In the genomic region with DNA sequence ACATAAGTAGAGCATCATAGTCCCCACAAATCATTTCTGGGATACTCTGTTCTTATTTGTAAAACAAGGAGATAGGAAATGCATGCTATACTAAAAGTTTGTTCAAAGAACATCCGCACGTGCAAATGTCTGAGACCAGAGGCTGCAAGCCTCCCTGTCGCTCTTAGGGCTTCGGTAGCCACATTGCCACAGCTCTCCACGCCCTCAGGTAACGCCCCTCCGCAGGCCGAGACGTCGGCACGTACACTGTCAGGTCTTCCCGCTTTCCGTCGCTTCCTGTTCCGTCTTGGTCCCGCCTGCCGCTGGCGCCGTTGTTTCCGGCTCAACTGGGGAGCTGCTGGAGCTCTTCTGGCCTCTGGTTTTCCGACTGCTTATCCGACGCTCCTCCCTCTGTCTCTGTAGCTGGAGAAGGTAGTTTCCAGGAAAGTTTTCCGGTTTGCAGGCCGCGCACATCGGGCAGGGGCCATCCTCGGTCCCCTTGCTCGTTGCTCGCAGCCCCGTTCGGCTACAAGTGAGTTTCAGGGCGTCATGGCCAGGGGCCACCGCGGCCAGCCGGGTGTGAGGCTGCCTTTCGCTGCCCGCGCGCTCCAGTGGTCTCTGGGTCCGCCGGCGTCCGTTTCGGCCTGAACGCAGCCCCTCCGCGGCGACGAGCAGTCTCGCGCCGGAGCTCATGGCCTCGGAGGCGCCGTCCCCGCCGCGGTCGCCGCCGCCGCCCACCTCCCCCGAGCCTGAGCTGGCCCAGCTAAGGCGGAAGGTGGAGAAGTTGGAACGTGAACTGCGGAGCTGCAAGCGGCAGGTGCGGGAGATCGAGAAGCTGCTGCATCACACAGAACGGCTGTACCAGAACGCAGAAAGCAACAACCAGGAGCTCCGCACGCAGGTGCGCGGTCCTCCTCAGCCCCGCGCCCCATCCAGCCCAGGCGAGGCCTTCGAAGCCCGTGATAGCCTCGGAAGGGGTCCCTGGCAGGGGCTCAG, we compare ENCODE assay signal across 1 cellular context.
TF ChIP-seq lines count a peak whose summit lies in the region.

A gene with protein sequence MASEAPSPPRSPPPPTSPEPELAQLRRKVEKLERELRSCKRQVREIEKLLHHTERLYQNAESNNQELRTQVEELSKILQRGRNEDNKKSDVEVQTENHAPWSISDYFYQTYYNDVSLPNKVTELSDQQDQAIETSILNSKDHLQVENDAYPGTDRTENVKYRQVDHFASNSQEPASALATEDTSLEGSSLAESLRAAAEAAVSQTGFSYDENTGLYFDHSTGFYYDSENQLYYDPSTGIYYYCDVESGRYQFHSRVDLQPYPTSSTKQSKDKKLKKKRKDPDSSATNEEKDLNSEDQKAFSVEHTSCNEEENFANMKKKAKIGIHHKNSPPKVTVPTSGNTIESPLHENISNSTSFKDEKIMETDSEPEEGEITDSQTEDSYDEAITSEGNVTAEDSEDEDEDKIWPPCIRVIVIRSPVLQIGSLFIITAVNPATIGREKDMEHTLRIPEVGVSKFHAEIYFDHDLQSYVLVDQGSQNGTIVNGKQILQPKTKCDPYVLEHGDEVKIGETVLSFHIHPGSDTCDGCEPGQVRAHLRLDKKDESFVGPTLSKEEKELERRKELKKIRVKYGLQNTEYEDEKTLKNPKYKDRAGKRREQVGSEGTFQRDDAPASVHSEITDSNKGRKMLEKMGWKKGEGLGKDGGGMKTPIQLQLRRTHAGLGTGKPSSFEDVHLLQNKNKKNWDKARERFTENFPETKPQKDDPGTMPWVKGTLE (plus strand): TSS at position 308 of the 975 bp plus-strand sequence. CDS start 363 bp downstream, at position 671.

TF ChIP-seq in K562, 482 proteins besides CTCF, POLR2A, EP300 and RAD21 (continued from another document and continues in another):
- no peak for TF ChIP-seq RAD51 (IDR thresholded peaks at IDR 0.05; ENCODE audit: borderline replicate concordance, low read depth)
- TF ChIP-seq PHF8 (IDR thresholded peaks at IDR 0.05; ENCODE audit: borderline replicate concordance, low read length) = peak; percentile 98
- TF ChIP-seq, protein P1, sequence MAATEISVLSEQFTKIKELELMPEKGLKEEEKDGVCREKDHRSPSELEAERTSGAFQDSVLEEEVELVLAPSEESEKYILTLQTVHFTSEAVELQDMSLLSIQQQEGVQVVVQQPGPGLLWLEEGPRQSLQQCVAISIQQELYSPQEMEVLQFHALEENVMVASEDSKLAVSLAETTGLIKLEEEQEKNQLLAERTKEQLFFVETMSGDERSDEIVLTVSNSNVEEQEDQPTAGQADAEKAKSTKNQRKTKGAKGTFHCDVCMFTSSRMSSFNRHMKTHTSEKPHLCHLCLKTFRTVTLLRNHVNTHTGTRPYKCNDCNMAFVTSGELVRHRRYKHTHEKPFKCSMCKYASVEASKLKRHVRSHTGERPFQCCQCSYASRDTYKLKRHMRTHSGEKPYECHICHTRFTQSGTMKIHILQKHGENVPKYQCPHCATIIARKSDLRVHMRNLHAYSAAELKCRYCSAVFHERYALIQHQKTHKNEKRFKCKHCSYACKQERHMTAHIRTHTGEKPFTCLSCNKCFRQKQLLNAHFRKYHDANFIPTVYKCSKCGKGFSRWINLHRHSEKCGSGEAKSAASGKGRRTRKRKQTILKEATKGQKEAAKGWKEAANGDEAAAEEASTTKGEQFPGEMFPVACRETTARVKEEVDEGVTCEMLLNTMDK (IDR thresholded peaks at IDR 0.05; ENCODE audit: borderline replicate concordance, insufficient read depth, low read depth, low read length, poor library complexity, severe bottlenecking) = no peak
- TF ChIP-seq BHLHE40 (IDR thresholded peaks at IDR 0.05; ENCODE audit: low read length) = peak; percentile 89
- TF ChIP-seq, protein P2, sequence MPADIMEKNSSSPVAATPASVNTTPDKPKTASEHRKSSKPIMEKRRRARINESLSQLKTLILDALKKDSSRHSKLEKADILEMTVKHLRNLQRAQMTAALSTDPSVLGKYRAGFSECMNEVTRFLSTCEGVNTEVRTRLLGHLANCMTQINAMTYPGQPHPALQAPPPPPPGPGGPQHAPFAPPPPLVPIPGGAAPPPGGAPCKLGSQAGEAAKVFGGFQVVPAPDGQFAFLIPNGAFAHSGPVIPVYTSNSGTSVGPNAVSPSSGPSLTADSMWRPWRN (IDR thresholded peaks at IDR 0.05; ENCODE audit: low read depth) = no peak
- no peak for TF ChIP-seq RFX7 (CRISPR knock-in tag; IDR thresholded peaks at IDR 0.05)
- no peak for TF ChIP-seq MEF2A (IDR thresholded peaks at IDR 0.05; ENCODE audit: control insufficient read depth, low read depth, low read length)
- peak; percentile 52; the same call in 1 of the 2 replicates for TF ChIP-seq ZNF263 (CRISPR knock-in tag; IDR thresholded peaks at IDR 0.05; ENCODE audit: borderline replicate concordance)
- TF ChIP-seq SMAD1 (IDR thresholded peaks at IDR 0.05; ENCODE audit: low read depth, low read length, partially characterized antibody) = no peak
- no peak for TF ChIP-seq HDAC3 (IDR thresholded peaks at IDR 0.05; ENCODE audit: borderline replicate concordance, partially characterized antibody)
- TF ChIP-seq TARDBP (IDR thresholded peaks at IDR 0.05) = 0 out of 2 replicates have a peak, but pooled peaks have one; percentile 38
- no peak for TF ChIP-seq CBFB (CRISPR knock-in tag; IDR thresholded peaks at IDR 0.05)
- TF ChIP-seq, protein P3, sequence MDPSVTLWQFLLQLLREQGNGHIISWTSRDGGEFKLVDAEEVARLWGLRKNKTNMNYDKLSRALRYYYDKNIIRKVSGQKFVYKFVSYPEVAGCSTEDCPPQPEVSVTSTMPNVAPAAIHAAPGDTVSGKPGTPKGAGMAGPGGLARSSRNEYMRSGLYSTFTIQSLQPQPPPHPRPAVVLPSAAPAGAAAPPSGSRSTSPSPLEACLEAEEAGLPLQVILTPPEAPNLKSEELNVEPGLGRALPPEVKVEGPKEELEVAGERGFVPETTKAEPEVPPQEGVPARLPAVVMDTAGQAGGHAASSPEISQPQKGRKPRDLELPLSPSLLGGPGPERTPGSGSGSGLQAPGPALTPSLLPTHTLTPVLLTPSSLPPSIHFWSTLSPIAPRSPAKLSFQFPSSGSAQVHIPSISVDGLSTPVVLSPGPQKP (CRISPR knock-in tag; IDR thresholded peaks at IDR 0.05) = no peak
- peak; percentile 96 for TF ChIP-seq GABPA (tag; conservative IDR thresholded peaks at IDR 0.05; ENCODE audit: low read depth)
- no peak for TF ChIP-seq EZH2 (IDR thresholded peaks at IDR 0.05; ENCODE audit: borderline replicate concordance, low read depth, low read length)
- TF ChIP-seq ZNF12 (CRISPR knock-in tag; IDR thresholded peaks at IDR 0.05) = no peak
- TF ChIP-seq GATAD2B (IDR thresholded peaks at IDR 0.05; ENCODE audit: borderline replicate concordance) = no peak
- TF ChIP-seq ZNF586 (CRISPR knock-in tag; conservative IDR thresholded peaks at IDR 0.05) = no peak
- peak; percentile 27; the same call in 1 of the 2 replicates for TF ChIP-seq FOXM1 (IDR thresholded peaks at IDR 0.05; ENCODE audit: low read depth)
- TF ChIP-seq FOXM1 (CRISPR knock-in tag; IDR thresholded peaks at IDR 0.05; ENCODE audit: low read depth) = 0 out of 2 replicates have a peak, but pooled peaks have one; percentile 34
- no peak for TF ChIP-seq BACH1 (tag; IDR thresholded peaks at IDR 0.05)
- no peak; the same call in 1 of the 2 replicates for TF ChIP-seq NCOA6 (IDR thresholded peaks at IDR 0.05)
- TF ChIP-seq LARP7 (IDR thresholded peaks at IDR 0.05) = no peak
- 0 out of 2 replicates have a peak, but pooled peaks have one; percentile 23 for TF ChIP-seq MXI1 (IDR thresholded peaks at IDR 0.05; ENCODE audit: low read depth, low read length)
- TF ChIP-seq, protein P4, sequence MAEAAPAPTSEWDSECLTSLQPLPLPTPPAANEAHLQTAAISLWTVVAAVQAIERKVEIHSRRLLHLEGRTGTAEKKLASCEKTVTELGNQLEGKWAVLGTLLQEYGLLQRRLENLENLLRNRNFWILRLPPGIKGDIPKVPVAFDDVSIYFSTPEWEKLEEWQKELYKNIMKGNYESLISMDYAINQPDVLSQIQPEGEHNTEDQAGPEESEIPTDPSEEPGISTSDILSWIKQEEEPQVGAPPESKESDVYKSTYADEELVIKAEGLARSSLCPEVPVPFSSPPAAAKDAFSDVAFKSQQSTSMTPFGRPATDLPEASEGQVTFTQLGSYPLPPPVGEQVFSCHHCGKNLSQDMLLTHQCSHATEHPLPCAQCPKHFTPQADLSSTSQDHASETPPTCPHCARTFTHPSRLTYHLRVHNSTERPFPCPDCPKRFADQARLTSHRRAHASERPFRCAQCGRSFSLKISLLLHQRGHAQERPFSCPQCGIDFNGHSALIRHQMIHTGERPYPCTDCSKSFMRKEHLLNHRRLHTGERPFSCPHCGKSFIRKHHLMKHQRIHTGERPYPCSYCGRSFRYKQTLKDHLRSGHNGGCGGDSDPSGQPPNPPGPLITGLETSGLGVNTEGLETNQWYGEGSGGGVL (CRISPR knock-in tag; IDR thresholded peaks at IDR 0.05) = no peak
- TF ChIP-seq RBM15 (IDR thresholded peaks at IDR 0.05; ENCODE audit: insufficient read depth, low read length) = no peak
- TF ChIP-seq, protein P5, sequence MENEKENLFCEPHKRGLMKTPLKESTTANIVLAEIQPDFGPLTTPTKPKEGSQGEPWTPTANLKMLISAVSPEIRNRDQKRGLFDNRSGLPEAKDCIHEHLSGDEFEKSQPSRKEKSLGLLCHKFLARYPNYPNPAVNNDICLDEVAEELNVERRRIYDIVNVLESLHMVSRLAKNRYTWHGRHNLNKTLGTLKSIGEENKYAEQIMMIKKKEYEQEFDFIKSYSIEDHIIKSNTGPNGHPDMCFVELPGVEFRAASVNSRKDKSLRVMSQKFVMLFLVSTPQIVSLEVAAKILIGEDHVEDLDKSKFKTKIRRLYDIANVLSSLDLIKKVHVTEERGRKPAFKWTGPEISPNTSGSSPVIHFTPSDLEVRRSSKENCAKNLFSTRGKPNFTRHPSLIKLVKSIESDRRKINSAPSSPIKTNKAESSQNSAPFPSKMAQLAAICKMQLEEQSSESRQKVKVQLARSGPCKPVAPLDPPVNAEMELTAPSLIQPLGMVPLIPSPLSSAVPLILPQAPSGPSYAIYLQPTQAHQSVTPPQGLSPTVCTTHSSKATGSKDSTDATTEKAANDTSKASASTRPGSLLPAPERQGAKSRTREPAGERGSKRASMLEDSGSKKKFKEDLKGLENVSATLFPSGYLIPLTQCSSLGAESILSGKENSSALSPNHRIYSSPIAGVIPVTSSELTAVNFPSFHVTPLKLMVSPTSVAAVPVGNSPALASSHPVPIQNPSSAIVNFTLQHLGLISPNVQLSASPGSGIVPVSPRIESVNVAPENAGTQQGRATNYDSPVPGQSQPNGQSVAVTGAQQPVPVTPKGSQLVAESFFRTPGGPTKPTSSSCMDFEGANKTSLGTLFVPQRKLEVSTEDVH (IDR thresholded peaks at IDR 0.05; ENCODE audit: low read depth, partially characterized antibody) = peak; percentile 83
- no peak for TF ChIP-seq GTF2F1 (IDR thresholded peaks at IDR 0.05; ENCODE audit: low read depth, low read length)
- no peak for TF ChIP-seq RBM22 (IDR thresholded peaks at IDR 0.05; ENCODE audit: low read depth, low read length, poor library complexity, severe bottlenecking)
- TF ChIP-seq FIP1L1 (IDR thresholded peaks at IDR 0.05; ENCODE audit: low read depth, low read length, poor library complexity, severe bottlenecking) = peak; percentile 59
- TF ChIP-seq MCM3 (IDR thresholded peaks at IDR 0.05) = no peak
- TF ChIP-seq, protein P6, sequence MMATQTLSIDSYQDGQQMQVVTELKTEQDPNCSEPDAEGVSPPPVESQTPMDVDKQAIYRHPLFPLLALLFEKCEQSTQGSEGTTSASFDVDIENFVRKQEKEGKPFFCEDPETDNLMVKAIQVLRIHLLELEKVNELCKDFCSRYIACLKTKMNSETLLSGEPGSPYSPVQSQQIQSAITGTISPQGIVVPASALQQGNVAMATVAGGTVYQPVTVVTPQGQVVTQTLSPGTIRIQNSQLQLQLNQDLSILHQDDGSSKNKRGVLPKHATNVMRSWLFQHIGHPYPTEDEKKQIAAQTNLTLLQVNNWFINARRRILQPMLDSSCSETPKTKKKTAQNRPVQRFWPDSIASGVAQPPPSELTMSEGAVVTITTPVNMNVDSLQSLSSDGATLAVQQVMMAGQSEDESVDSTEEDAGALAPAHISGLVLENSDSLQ (IDR thresholded peaks at IDR 0.05) = peak; percentile 82
- TF ChIP-seq, protein P7, sequence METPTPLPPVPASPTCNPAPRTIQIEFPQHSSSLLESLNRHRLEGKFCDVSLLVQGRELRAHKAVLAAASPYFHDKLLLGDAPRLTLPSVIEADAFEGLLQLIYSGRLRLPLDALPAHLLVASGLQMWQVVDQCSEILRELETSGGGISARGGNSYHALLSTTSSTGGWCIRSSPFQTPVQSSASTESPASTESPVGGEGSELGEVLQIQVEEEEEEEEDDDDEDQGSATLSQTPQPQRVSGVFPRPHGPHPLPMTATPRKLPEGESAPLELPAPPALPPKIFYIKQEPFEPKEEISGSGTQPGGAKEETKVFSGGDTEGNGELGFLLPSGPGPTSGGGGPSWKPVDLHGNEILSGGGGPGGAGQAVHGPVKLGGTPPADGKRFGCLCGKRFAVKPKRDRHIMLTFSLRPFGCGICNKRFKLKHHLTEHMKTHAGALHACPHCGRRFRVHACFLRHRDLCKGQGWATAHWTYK (CRISPR knock-in tag; IDR thresholded peaks at IDR 0.05) = no peak
- TF ChIP-seq MAZ (CRISPR knock-in tag; conservative IDR thresholded peaks at IDR 0.05 in 1 of 2, IDR thresholded peaks at IDR 0.05 in 1 of 2) = no peak; a peak in 2 of 4 replicates
- TF ChIP-seq PHB (CRISPR knock-in tag; IDR thresholded peaks at IDR 0.05) = no peak
- no peak for TF ChIP-seq CCNT2 (IDR thresholded peaks at IDR 0.05; ENCODE audit: borderline replicate concordance, extremely low read depth, insufficient read length, low read depth, low read length)
- TF ChIP-seq TEAD4 (IDR thresholded peaks at IDR 0.05; ENCODE audit: low read length) = peak; percentile 26; the same call in 1 of the 2 replicates
- TF ChIP-seq TEAD4 (CRISPR knock-in tag; IDR thresholded peaks at IDR 0.05; ENCODE audit: borderline replicate concordance) = no peak
- no peak for TF ChIP-seq NBN (IDR thresholded peaks at IDR 0.05; ENCODE audit: low read depth)
- no peak for TF ChIP-seq ZNF830 (CRISPR knock-in tag; IDR thresholded peaks at IDR 0.05)
- TF ChIP-seq, protein P8, sequence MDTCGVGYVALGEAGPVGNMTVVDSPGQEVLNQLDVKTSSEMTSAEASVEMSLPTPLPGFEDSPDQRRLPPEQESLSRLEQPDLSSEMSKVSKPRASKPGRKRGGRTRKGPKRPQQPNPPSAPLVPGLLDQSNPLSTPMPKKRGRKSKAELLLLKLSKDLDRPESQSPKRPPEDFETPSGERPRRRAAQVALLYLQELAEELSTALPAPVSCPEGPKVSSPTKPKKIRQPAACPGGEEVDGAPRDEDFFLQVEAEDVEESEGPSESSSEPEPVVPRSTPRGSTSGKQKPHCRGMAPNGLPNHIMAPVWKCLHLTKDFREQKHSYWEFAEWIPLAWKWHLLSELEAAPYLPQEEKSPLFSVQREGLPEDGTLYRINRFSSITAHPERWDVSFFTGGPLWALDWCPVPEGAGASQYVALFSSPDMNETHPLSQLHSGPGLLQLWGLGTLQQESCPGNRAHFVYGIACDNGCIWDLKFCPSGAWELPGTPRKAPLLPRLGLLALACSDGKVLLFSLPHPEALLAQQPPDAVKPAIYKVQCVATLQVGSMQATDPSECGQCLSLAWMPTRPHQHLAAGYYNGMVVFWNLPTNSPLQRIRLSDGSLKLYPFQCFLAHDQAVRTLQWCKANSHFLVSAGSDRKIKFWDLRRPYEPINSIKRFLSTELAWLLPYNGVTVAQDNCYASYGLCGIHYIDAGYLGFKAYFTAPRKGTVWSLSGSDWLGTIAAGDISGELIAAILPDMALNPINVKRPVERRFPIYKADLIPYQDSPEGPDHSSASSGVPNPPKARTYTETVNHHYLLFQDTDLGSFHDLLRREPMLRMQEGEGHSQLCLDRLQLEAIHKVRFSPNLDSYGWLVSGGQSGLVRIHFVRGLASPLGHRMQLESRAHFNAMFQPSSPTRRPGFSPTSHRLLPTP (IDR thresholded peaks at IDR 0.05; ENCODE audit: borderline replicate concordance, extremely low read depth, insufficient read length) = no peak
- peak; percentile 55 for TF ChIP-seq SMAD4 (CRISPR knock-in tag; conservative IDR thresholded peaks at IDR 0.05)
- no peak for TF ChIP-seq OTX1 (CRISPR knock-in tag; IDR thresholded peaks at IDR 0.05)
- TF ChIP-seq ATF7 (IDR thresholded peaks at IDR 0.05) = peak; percentile 62
- TF ChIP-seq TRIM24 (IDR thresholded peaks at IDR 0.05) = peak in 1 of 2 experiments; percentile 73; a peak in 2 of 4 replicates
